Comparison of ENCODE assay signal across 15 cellular contexts in the genomic region with DNA sequence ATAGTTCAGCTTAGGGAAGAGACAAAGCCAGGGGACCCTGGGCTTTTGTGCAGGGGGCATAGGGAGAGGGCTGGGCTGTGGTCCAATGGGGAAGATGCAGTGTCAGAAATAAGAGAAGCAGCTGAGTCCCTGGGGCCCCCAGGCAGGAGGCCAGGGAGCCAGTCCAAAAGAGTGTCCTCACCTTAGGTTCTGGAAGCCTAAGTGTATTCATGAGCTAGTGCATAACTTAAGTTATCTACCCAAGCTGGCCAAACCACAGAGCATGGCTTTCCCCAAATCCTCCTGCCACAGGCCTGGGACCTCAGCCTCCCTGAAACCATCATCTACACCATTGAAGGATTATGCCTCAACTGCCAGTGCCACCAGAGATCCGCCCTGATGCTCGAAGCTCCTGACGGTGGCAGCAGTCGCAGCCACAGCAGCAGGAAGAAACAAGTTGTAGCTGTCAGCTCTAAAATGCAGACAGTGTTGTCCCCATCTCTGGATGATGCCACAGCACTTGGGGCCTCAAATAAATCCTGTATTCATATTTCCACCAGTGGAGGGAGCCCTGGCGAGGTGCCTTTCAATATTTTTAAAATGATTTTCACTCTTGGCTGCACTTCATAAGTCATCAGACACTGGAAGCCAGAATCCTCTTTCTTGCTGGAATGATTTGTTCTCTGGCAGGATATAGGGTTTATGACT.
A peak's percentile ranks its signal among the peaks of the same experiment; 100 is the strongest.
DNase-seq lines count a peak whose midpoint lies in the region; ATAC-seq, FAIRE-seq and TF ChIP-seq lines count a peak whose summit lies in the region.
"Had no signal": no experiment of that assay in that cellular context is flagged by ENCODE, and none has a peak within 500 bp of the region (broad histone marks: within the 10 kb centered on the region; RNA-seq: fewer than 3 reads in every experiment).

No MANE protein-coding gene starts in this region.

- DNase-seq in GM12865 (ENCODE audit: low read depth) (peak; percentile 16), H1 (ENCODE audit: low read depth in 1 of 2, low spot score in 2 of 2) (no peak), omental fat pad (ENCODE audit: low spot score) (no peak), ureter (ENCODE audit: low spot score) (no peak), NCI-H510A treated with DMSO at 0.1 percent for 48 hours (lab: John Stamatoyannopoulos, UW) (no peak), NCI-H2171 (lab: John Stamatoyannopoulos, UW) (no peak), GM10266 (ENCODE audit: extremely low spot score) (no peak)
- DNase-seq: activated T-cell treated with anti-CD3 and anti-CD28 coated beads, Interleukin-2, amount 50 U/mL, for 48 hours; GDM1; naive thymus-derived CD8-positive, alpha-beta T cell; NCI-H524 treated with DMSO at 0.1 percent for 48 hours; stimulated activated CD4-positive, alpha-beta T cell treated with anti-CD3 and anti-CD28 coated beads, Interleukin-4, amount 100 ng/mL, for 24 hours had no signal

- no peaks in the 10 kb centered on the region for H3K36me3 ChIP-seq in Loucy (ENCODE audit: insufficient read depth, low read length)
- H3K36me3 ChIP-seq in H1 (ENCODE audit: control insufficient read depth in 2 of 4, insufficient read depth in 4 of 4, low read length in 3 of 4): no peaks in the 10 kb centered on the region

- POLR2A ChIA-PET in H1 (lab: Charles Lee; ENCODE audit: partially characterized antibody): interaction anchor here (1.3 kb wide), 1 partner anchor 279 kb away, joined by 3 read pairs; no protein-coding TSS in a partner anchor

- peak; percentile 25 for TF ChIP-seq CTCF in GM12865 (IDR thresholded peaks at IDR 0.05; ENCODE audit: insufficient read depth, low read depth, low read length, missing control alignments)
- peak; percentile 33; the same call in 1 of the 2 replicates for TF ChIP-seq CTCF in Loucy (conservative IDR thresholded peaks at IDR 0.05; ENCODE audit: low read length)
- TF ChIP-seq CTCF in H1 (IDR thresholded peaks at IDR 0.05; ENCODE audit: control extremely low read depth in 1 of 3, insufficient read depth in 1 of 3, low read depth in 1 of 3, low read length in 3 of 3): peak in 2 of 3 experiments; percentile 6 to 10; a peak in 1 of 4 replicates
- TF ChIP-seq CTCF in omental fat pad (IDR thresholded peaks at IDR 0.05): no peak
- TF ChIP-seq CTCF in GM10266 (IDR thresholded peaks at IDR 0.05; ENCODE audit: control insufficient read depth, insufficient read depth, low read depth, missing control alignments): no peak

- no peak overlapping the region for H3K23ac ChIP-seq in H1 (ENCODE audit: insufficient read length)

- H3K79me1 ChIP-seq in H1 (ENCODE audit: low read depth, low read length): no peaks in the 10 kb centered on the region

- no peak overlapping the region for H3K27ac ChIP-seq in H1 (ENCODE audit: low read depth, low read length)

- no peak overlapping the region for H2BK120ac ChIP-seq in H1 (replicated peaks; ENCODE audit: low read depth, low read length)

- TF ChIP-seq POLR2A in H1 (IDR thresholded peaks at IDR 0.05; ENCODE audit: control extremely low read depth in 1 of 2, low read depth in 2 of 2, low read length in 2 of 2): no peak

- H2AFZ ChIP-seq in Loucy (ENCODE audit: low read length) (no peak overlapping the region), H1 (ENCODE audit: low read length) (no peak overlapping the region)

- H3K79me2 ChIP-seq in Loucy (ENCODE audit: insufficient read depth, low read length) (no peaks in the 10 kb centered on the region), H1 (ENCODE audit: control insufficient read depth in 1 of 2, insufficient read depth in 2 of 2, low read length in 2 of 2) (no peaks in the 10 kb centered on the region)

- no peaks in the 10 kb centered on the region for H3K9me2 ChIP-seq in Loucy (replicated peaks; ENCODE audit: low read depth, low read length)

- no peak overlapping the region for H3K9ac ChIP-seq in Loucy (ENCODE audit: low read depth, low read length, poor library complexity, severe bottlenecking)
- no peak overlapping the region for H3K9ac ChIP-seq in H1 (replicated peaks in 1 of 4; ENCODE audit: extremely low read depth in 1 of 4, low read depth in 3 of 4, low read length in 3 of 4)

- H2BK20ac ChIP-seq in H1 (ENCODE audit: low read length): no peak overlapping the region

- CTCF ChIA-PET in H1 (lab: Charles Lee; ENCODE audit: partially characterized antibody): interaction anchor here (0.5 to 2.4 kb wide), 15 partner anchors 8 to 753 kb away, joined by 3 to 8 read pairs (median 3); no protein-coding TSS in a partner anchor

- H4K20me1 ChIP-seq in Loucy (ENCODE audit: insufficient read depth, low read length, poor library complexity, severe bottlenecking): no peaks in the 10 kb centered on the region
- no peaks in the 10 kb centered on the region for H4K20me1 ChIP-seq in H1 (replicated peaks in 1 of 2; ENCODE audit: control insufficient read depth in 1 of 2, insufficient read depth in 2 of 2, low read length in 2 of 2)

- no peak overlapping the region for H3K4me2 ChIP-seq in Loucy (ENCODE audit: low read depth, low read length, poor library complexity, severe bottlenecking)
- H3K4me2 ChIP-seq in H1 (ENCODE audit: insufficient read depth in 1 of 2, low read depth in 2 of 2, low read length in 2 of 2): no peak overlapping the region

- H3K27me3 ChIP-seq in Loucy (ENCODE audit: insufficient read depth, low read length, poor library complexity, severe bottlenecking) (no peaks in the 10 kb centered on the region), H1 (replicated peaks in 1 of 4; ENCODE audit: control insufficient read depth in 3 of 4, extremely low read depth in 1 of 4, insufficient read depth in 3 of 4, low read length in 3 of 4) (no peaks in the 10 kb centered on the region)

- peak; percentile 19 for ATAC-seq in omental fat pad (ENCODE audit: low FRiP score)
- ATAC-seq: naive thymus-derived CD8-positive, alpha-beta T cell had no signal

- no peak overlapping the region for H3K56ac ChIP-seq in H1 (replicated peaks; ENCODE audit: insufficient read length, low read depth, low read length)

- TF ChIP-seq EP300 in H1 (IDR thresholded peaks at IDR 0.05; ENCODE audit: borderline replicate concordance in 1 of 2, low read depth in 2 of 2, low read length in 2 of 2): no peak

- no peak overlapping the region for H2BK12ac ChIP-seq in H1 (ENCODE audit: low read depth, low read length)

- FAIRE-seq in H1 (lab: Jason Lieb, UNC): no peak
- FAIRE-seq: colon, TTC549 had no signal

- no peak overlapping the region for H3K14ac ChIP-seq in H1 (ENCODE audit: insufficient read length)

- no peak overlapping the region for H4K5ac ChIP-seq in H1 (ENCODE audit: insufficient read length, low read depth, low read length)

- H4K8ac ChIP-seq in H1 (ENCODE audit: extremely low read depth, insufficient read depth, low read length): no peak overlapping the region

- no peaks in the 10 kb centered on the region for H3K9me3 ChIP-seq in Loucy (ENCODE audit: insufficient read depth, low read depth, low read length)
- H3K9me3 ChIP-seq in H1 (ENCODE audit: insufficient read depth in 2 of 2, low read depth in 1 of 2, low read length in 1 of 2): no peaks in the 10 kb centered on the region

- H4K91ac ChIP-seq in H1 (replicated peaks; ENCODE audit: insufficient read length, low read length): no peak overlapping the region

- H2AK5ac ChIP-seq in H1 (ENCODE audit: low read depth, low read length): no peak overlapping the region

- H3K4ac ChIP-seq in H1 (replicated peaks; ENCODE audit: insufficient read length, low read depth, low read length): no peak overlapping the region

- H3F3A ChIP-seq in Loucy (ENCODE audit: low read depth): no peaks in the 10 kb centered on the region

- no peaks in the 10 kb centered on the region for H3K23me2 ChIP-seq in H1 (ENCODE audit: low read depth, low read length)

- no peak overlapping the region for H2BK15ac ChIP-seq in H1 (ENCODE audit: low read length)

- no peak overlapping the region for H2BK5ac ChIP-seq in H1 (ENCODE audit: low read depth, low read length)

- no peaks in the 10 kb centered on the region for H3K4me1 ChIP-seq in Loucy (ENCODE audit: insufficient read depth, low read length, poor library complexity, severe bottlenecking)
- H3K4me1 ChIP-seq in H1 (replicated peaks in 1 of 4; ENCODE audit: control insufficient read depth in 3 of 4, insufficient read depth in 4 of 4, low read length in 3 of 4): no peaks in the 10 kb centered on the region

- no peak overlapping the region for H3K4me3 ChIP-seq in GM12865 (ENCODE audit: low read depth, low read length)
- H3K4me3 ChIP-seq in Loucy (ENCODE audit: low read length, poor library complexity, severe bottlenecking): no peak overlapping the region
- H3K4me3 ChIP-seq in H1 (ENCODE audit: extremely low read depth in 1 of 4, insufficient read depth in 2 of 4, low read depth in 3 of 4, low read length in 4 of 4): no peak overlapping the region

- TF ChIP-seq RAD21 in H1 (IDR thresholded peaks at IDR 0.05 in 1 of 2, conservative IDR thresholded peaks at IDR 0.05 in 1 of 2; ENCODE audit: low read depth in 2 of 2, low read length in 2 of 2): peak in 1 of 2 experiments; percentile 36; a peak in 2 of 4 replicates

- 90% methylated on average over 5 of the region's 5 CpGs; no CpG with 5 or more reads in 1 of the 2 experiments for WGBS in H1 (ENCODE audit: extremely low coverage in 1 of 2, insufficient coverage in 1 of 2, insufficient read length in 1 of 2, insufficient replicate concordance in 2 of 2, low coverage in 1 of 2, low lambda C conversion rate in 2 of 2, missing lambda C conversion rate in 1 of 2), 2 experiments

- H3K18ac ChIP-seq in H1 (ENCODE audit: extremely low read depth, low read length): no peak overlapping the region

Comparison
In these comparisons a context has a peak if more than half of its experiments do, and no peak if none do; other contexts are left out.
1. CTCF ChIP-seq: peak in GM12865 (single experiment), Loucy (single experiment) and H1 (2 of 3); none in omental fat pad (0 of 3) and GM10266 (single experiment).